8 cellular contexts compared by ENCODE assay signal in the genomic region with DNA sequence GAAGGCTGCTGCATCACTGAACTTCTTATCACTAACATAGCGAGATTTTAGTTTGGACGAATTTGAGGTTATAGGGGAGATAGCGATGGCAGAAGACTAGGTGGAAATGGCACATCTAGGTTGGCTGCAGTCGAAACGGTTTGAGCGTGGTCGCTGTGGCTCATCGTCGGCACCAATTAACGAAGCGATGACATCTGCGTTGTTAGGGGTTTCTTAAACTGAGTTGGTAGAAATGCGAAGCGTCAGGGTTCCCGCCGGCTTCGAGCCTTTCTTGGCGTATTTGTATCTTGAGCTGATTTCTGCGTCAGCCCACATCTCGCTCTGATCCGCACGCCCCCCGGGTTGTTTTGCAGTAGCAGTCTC. TPM values are rescaled to one million over a fixed set of nuclear protein-coding genes. Genes with fewer than 3 reads are reported as not detected.
DNase-seq lines count a peak whose midpoint lies in the region; ATAC-seq and TF ChIP-seq lines count a peak whose summit lies in the region.

No MANE protein-coding gene starts in this region.

- peaks cover 15% of the 10 kb centered on the region for H3K27me3 Mint-ChIP-seq in endothelial cell (ENCODE audit: unreplicated experiment)
- H3K27me3 Mint-ChIP-seq in natural killer cell treated with Interleukin-12 subunit alpha and Interleukin-12 subunit beta and Interleukin-15 and Interleukin-18, amount 100 ng/mL, for 72 hours = no peaks in the 10 kb centered on the region

- no peaks in the 10 kb centered on the region for H3K9me3 Mint-ChIP-seq in endothelial cell (ENCODE audit: unreplicated experiment)
- H3K9me3 Mint-ChIP-seq in natural killer cell treated with Interleukin-12 subunit alpha and Interleukin-12 subunit beta and Interleukin-15 and Interleukin-18, amount 100 ng/mL, for 72 hours = no peaks in the 10 kb centered on the region

- peak overlapping the region; percentile 89 for H3K4me3 ChIP-seq in Loucy (ENCODE audit: low read length, poor library complexity, severe bottlenecking)

- H3K9ac ChIP-seq in Loucy (ENCODE audit: low read depth, low read length, poor library complexity, severe bottlenecking) = peak overlapping the region; percentile 95

- ATAC-seq in GM21825 (IDR thresholded peaks at IDR 0.05; ENCODE audit: unreplicated experiment) = peak; percentile 12
- ATAC-seq in natural killer cell treated with Interleukin-12 subunit alpha and Interleukin-12 subunit beta and Interleukin-15 and Interleukin-18, amount 100 ng/mL, for 72 hours = peak; percentile 0 to 35
- ATAC-seq in stimulated activated naive CD8-positive, alpha-beta T cell treated with anti-CD3 and anti-CD28 coated beads, Interleukin-15, Interleukin-2, amounts not matched to agents 100 U/mL and 50 U/mL, for 24 hours = peak; percentile 10

- peak overlapping the region; percentile 99 for H3K4me3 Mint-ChIP-seq in endothelial cell (ENCODE audit: unreplicated experiment)
- peak overlapping the region; percentile 93 for H3K4me3 Mint-ChIP-seq in natural killer cell treated with Interleukin-12 subunit alpha and Interleukin-12 subunit beta and Interleukin-15 and Interleukin-18, amount 100 ng/mL, for 72 hours

- peaks cover 39% of the 10 kb centered on the region for H4K20me1 ChIP-seq in Loucy (ENCODE audit: insufficient read depth, low read length, poor library complexity, severe bottlenecking)

- H3K79me2 ChIP-seq in Loucy (ENCODE audit: insufficient read depth, low read length) = peaks cover 89% of the 10 kb centered on the region

- H3K36me3 Mint-ChIP-seq in endothelial cell (ENCODE audit: low read depth, unreplicated experiment) = no peaks in the 10 kb centered on the region
- H3K36me3 Mint-ChIP-seq in natural killer cell treated with Interleukin-12 subunit alpha and Interleukin-12 subunit beta and Interleukin-15 and Interleukin-18, amount 100 ng/mL, for 72 hours = no peaks in the 10 kb centered on the region

- TF ChIP-seq CTCF in Loucy (conservative IDR thresholded peaks at IDR 0.05; ENCODE audit: low read length) (no peak), endothelial cell (IDR thresholded peaks at IDR 0.05; ENCODE audit: unreplicated experiment) (no peak)

- peaks cover 18% of the 10 kb centered on the region for H3K4me1 Mint-ChIP-seq in endothelial cell (ENCODE audit: unreplicated experiment)
- H3K4me1 Mint-ChIP-seq in natural killer cell treated with Interleukin-12 subunit alpha and Interleukin-12 subunit beta and Interleukin-15 and Interleukin-18, amount 100 ng/mL, for 72 hours (ENCODE audit: low read depth in 2 of 2) = peaks cover 33 to 37% of the 10 kb centered on the region in 2 donors

- no peaks in the 10 kb centered on the region for H3K36me3 ChIP-seq in Loucy (ENCODE audit: insufficient read depth, low read length)

- peak overlapping the region; percentile 78 for H3K4me2 ChIP-seq in Loucy (ENCODE audit: low read depth, low read length, poor library complexity, severe bottlenecking)

- H2AFZ ChIP-seq in Loucy (ENCODE audit: low read length) = peak overlapping the region; percentile 84

- H3K27ac Mint-ChIP-seq in endothelial cell (ENCODE audit: unreplicated experiment) = peak overlapping the region; percentile 80
- H3K27ac Mint-ChIP-seq in natural killer cell treated with Interleukin-12 subunit alpha and Interleukin-12 subunit beta and Interleukin-15 and Interleukin-18, amount 100 ng/mL, for 72 hours = peak overlapping the region; percentile 91 to 99

- no peaks in the 10 kb centered on the region for H3K9me2 ChIP-seq in Loucy (replicated peaks; ENCODE audit: low read depth, low read length)

- H3K9me3 ChIP-seq in Loucy (ENCODE audit: insufficient read depth, low read depth, low read length) = peaks cover 5% of the 10 kb centered on the region; the same call in 1 of the 2 replicates

- DNase-seq in GM04503 (ENCODE audit: low read depth) (peak; percentile 21), endothelial cell (ENCODE audit: low spot score) (peak; percentile 28), globus pallidus (ENCODE audit: low spot score) (no peak)
- peak; percentile 45 to 56 for DNase-seq in activated CD4-positive, alpha-beta T cell treated with anti-CD3 and anti-CD28 coated beads, Interleukin-2, amount 50 U/mL, for 48 hours
- no peak for DNase-seq in natural killer cell treated with Interleukin-12 subunit alpha and Interleukin-12 subunit beta and Interleukin-15 and Interleukin-18, amount 100 ng/mL, for 72 hours (ENCODE audit: low spot score)
- DNase-seq in stimulated activated naive CD8-positive, alpha-beta T cell treated with anti-CD3 and anti-CD28 coated beads, Interleukin-15, Interleukin-2, amounts not matched to agents 100 U/mL and 50 U/mL, for 24 hours = peak; percentile 57

- peaks cover 46% of the 10 kb centered on the region for H3K4me1 ChIP-seq in Loucy (ENCODE audit: insufficient read depth, low read length, poor library complexity, severe bottlenecking)

- H3K27me3 ChIP-seq in Loucy (ENCODE audit: insufficient read depth, low read length, poor library complexity, severe bottlenecking) = no peaks in the 10 kb centered on the region

- no peaks in the 10 kb centered on the region for H3F3A ChIP-seq in Loucy (ENCODE audit: low read depth)

RNA-seq across cellular contexts. Expression of a gene that starts 0.3 kb away (rescaled TPM):
- 0.67 TPM for total RNA-seq in endothelial cell (ENCODE audit: unreplicated experiment)
- total RNA-seq in natural killer cell treated with Interleukin-12 subunit alpha and Interleukin-12 subunit beta and Interleukin-15 and Interleukin-18, amount 100 ng/mL, for 72 hours = 1 to 10 TPM; 1.0 to 2.9 TPM

RNA-seq across cellular contexts. Expression of a gene that starts 0.8 kb away (rescaled TPM):
- 29.1 TPM for total RNA-seq in endothelial cell (ENCODE audit: unreplicated experiment)
- 10 to 100 TPM; 46.0 to 49.3 TPM for total RNA-seq in natural killer cell treated with Interleukin-12 subunit alpha and Interleukin-12 subunit beta and Interleukin-15 and Interleukin-18, amount 100 ng/mL, for 72 hours

Comparison
In these comparisons a context has a peak if more than half of its experiments do, and no peak if none do; other contexts are left out.
1. DNase-seq: peak in GM04503 (single experiment), activated CD4-positive, alpha-beta T cell treated with anti-CD3 and anti-CD28 coated beads, Interleukin-2, amount 50 U/mL, for 48 hours (2 of 2), endothelial cell (single experiment) and stimulated activated naive CD8-positive, alpha-beta T cell treated with anti-CD3 and anti-CD28 coated beads, Interleukin-15, Interleukin-2, amounts not matched to agents 100 U/mL and 50 U/mL, for 24 hours (single experiment); none in natural killer cell treated with Interleukin-12 subunit alpha and Interleukin-12 subunit beta and Interleukin-15 and Interleukin-18, amount 100 ng/mL, for 72 hours (single experiment) and globus pallidus (single experiment).
2. Peak in every context shown above with its lines, with median percentiles within 50 percentile points of each other: ATAC-seq.